In genomic region chr11:94768602-94769511, GRCh38 we compare ENCODE assay signal across 8 cellular contexts. TPM values are rescaled to one million over a fixed set of nuclear protein-coding genes. Genes with fewer than 3 reads are reported as not detected.
DNase-seq lines count a peak whose midpoint lies in the region; ATAC-seq and TF ChIP-seq lines count a peak whose summit lies in the region.

No MANE protein-coding gene starts in this region.

- peak; percentile 56 for DNase-seq in EH (ENCODE audit: low read depth)
- DNase-seq in H9: peak; percentile 39
- peak in 1 of 2 experiments; percentile 40 for DNase-seq in SJSA1 (ENCODE audit: low read depth in 1 of 2, low spot score in 2 of 2)
- no peak for DNase-seq in epithelial cell of proximal tubule (ENCODE audit: low read depth)
- DNase-seq in ureter (ENCODE audit: low spot score): peak; percentile 49
- no peak for DNase-seq in activated CD4-positive, alpha-beta T cell treated with anti-CD3 and anti-CD28 coated beads for 4 hours

- H2AFZ ChIP-seq in H9 (ENCODE audit: low read length): no peak overlapping the region

- peaks cover 6% of the 10 kb centered on the region; the same call in 1 of the 2 replicates for H3K79me2 ChIP-seq in H9 (ENCODE audit: insufficient read depth, low read length)

- peaks cover 3% of the 10 kb centered on the region for H3K79me1 ChIP-seq in H9 (ENCODE audit: insufficient read depth, low read depth, low read length, poor library complexity, severe bottlenecking)

- no peak overlapping the region for H3K4ac ChIP-seq in H9 (ENCODE audit: low read depth, low read length)

- H3K23me2 ChIP-seq in H9 (ENCODE audit: insufficient read length, low read depth, low read length, poor library complexity, severe bottlenecking): peaks cover 13% of the 10 kb centered on the region

- H2BK5ac ChIP-seq in H9 (ENCODE audit: insufficient read length, low read length): no peak overlapping the region

- no peak overlapping the region for H4K5ac ChIP-seq in H9 (ENCODE audit: insufficient read length, low read depth, low read length)

- peak overlapping the region; percentile 88 for H3K4me2 ChIP-seq in H9 (ENCODE audit: insufficient read depth, insufficient read length, low read length)

- WGBS in H9 (ENCODE audit: extremely low coverage, insufficient read length, low lambda C conversion rate): no CpG with 5 or more reads among the region's 87 CpGs

- peaks cover 35% of the 10 kb centered on the region; the same call in 1 of the 2 replicates for H3K27me3 ChIP-seq in H9 (ENCODE audit: insufficient read depth, low read length)
- no peaks in the 10 kb centered on the region for H3K27me3 ChIP-seq in SJSA1 (replicated peaks)
- H3K27me3 ChIP-seq in mononuclear cell (ENCODE audit: insufficient read depth, low read length): no peaks in the 10 kb centered on the region

- peak overlapping the region; percentile 84 to 89 for H3K4me3 Mint-ChIP-seq in H9

- H3K18ac ChIP-seq in H9 (ENCODE audit: insufficient read length, low read depth, low read length): no peak overlapping the region

- peaks cover 21% of the 10 kb centered on the region for H3K27me3 Mint-ChIP-seq in H9 (ENCODE audit: low read depth)

- H2BK120ac ChIP-seq in H9 (ENCODE audit: low read depth, low read length, poor library complexity, severe bottlenecking): no peak overlapping the region

- no peak overlapping the region for H2BK15ac ChIP-seq in H9 (ENCODE audit: low read depth, low read length)

- no peak overlapping the region for H2BK12ac ChIP-seq in H9 (ENCODE audit: insufficient read length, low read depth, low read length)

- peak overlapping the region; percentile 61 for H3K9ac ChIP-seq in H9 (ENCODE audit: extremely low read depth, insufficient read length, low read length)

- H3K9me3 ChIP-seq in H9 (ENCODE audit: control insufficient read depth, low read depth, low read length) (no peaks in the 10 kb centered on the region), SJSA1 (replicated peaks) (no peaks in the 10 kb centered on the region), mononuclear cell (ENCODE audit: low read depth, low read length) (no peaks in the 10 kb centered on the region)

- H4K91ac ChIP-seq in H9 (ENCODE audit: insufficient read length, low read depth, low read length): no peak overlapping the region

- H3K36me3 ChIP-seq in SJSA1: no peaks in the 10 kb centered on the region

- H4K20me1 ChIP-seq in H9 (ENCODE audit: control insufficient read depth, insufficient read depth, insufficient read length): no peaks in the 10 kb centered on the region

- peak overlapping the region; percentile 69 for H3K4me3 ChIP-seq in SJSA1
- peak overlapping the region; percentile 71 for H3K4me3 ChIP-seq in epithelial cell of proximal tubule (ENCODE audit: low read depth, low read length)
- H3K4me3 ChIP-seq in mononuclear cell (ENCODE audit: low read length): peak overlapping the region; percentile 50

- no peak overlapping the region for H2BK20ac ChIP-seq in H9 (ENCODE audit: low read depth, low read length, poor library complexity, severe bottlenecking)

- no peak overlapping the region for H3K56ac ChIP-seq in H9 (ENCODE audit: insufficient read length, low read depth, low read length)

- H2AK5ac ChIP-seq in H9 (ENCODE audit: insufficient read length, low read length): no peak overlapping the region

- H3K4me1 ChIP-seq in H9 (ENCODE audit: insufficient read depth, low read length) (peaks cover 3% of the 10 kb centered on the region; the same call in 1 of the 2 replicates), SJSA1 (replicated peaks) (peaks cover 8% of the 10 kb centered on the region), mononuclear cell (ENCODE audit: insufficient read depth, low read length) (peaks cover 18% of the 10 kb centered on the region)

- H3K27ac ChIP-seq in H9 (ENCODE audit: insufficient read length, low read depth, low read length) (no peak overlapping the region), SJSA1 (peak overlapping the region; percentile 34; the same call in 1 of the 2 replicates)

- peaks cover 0 to 4% of the 10 kb centered on the region in 2 experiments; a peak in 3 of 5 replicates for H3K9me3 Mint-ChIP-seq in H9

- peaks cover 0 to 6% (median 6%) of the 10 kb centered on the region in 3 experiments; a peak in 4 of 7 replicates for H3K36me3 Mint-ChIP-seq in H9 (ENCODE audit: insufficient read depth in 1 of 3, low read depth in 3 of 3)

- H3K23ac ChIP-seq in H9 (ENCODE audit: insufficient read length, low read depth, low read length): no peak overlapping the region

- peaks cover 38 to 39% of the 10 kb centered on the region in 2 experiments for H3K4me1 Mint-ChIP-seq in H9

- H4K8ac ChIP-seq in H9 (replicated peaks; ENCODE audit: insufficient read length, low read depth, low read length): no peak overlapping the region

- H3K27ac Mint-ChIP-seq in H9: no peak overlapping the region; a peak in 1 of 7 replicates

- H3T11ph ChIP-seq in H9 (ENCODE audit: low read length): no peak overlapping the region

- peak overlapping the region; percentile 81 for H3K14ac ChIP-seq in H9 (ENCODE audit: insufficient read depth, low read length)

- TF ChIP-seq CTCF in H9 (conservative IDR thresholded peaks at IDR 0.05): no peak
- TF ChIP-seq CTCF in epithelial cell of proximal tubule (conservative IDR thresholded peaks at IDR 0.05; ENCODE audit: low read depth, low read length): no peak

- ATAC-seq in HG03108 (IDR thresholded peaks at IDR 0.05; ENCODE audit: unreplicated experiment): no peak

RNA-seq across cellular contexts. Expression of gene AMOTL1, which starts 0.7 kb away (rescaled TPM):
- total RNA-seq in H9 (2021) (18.5 and 20.2 TPM in 2 replicates), epithelial cell of proximal tubule (26.0 and 31.8 TPM in 2 replicates), mononuclear cell (0.94 TPM), ureter (84.2 TPM)
- total RNA-seq in SJSA1 (2014; rRNA removed; shearing (Covaris generic)): 10.1 and 14.8 TPM in 2 replicates

Comparison
In these comparisons a context has a peak if more than half of its experiments do, and no peak if none do; other contexts are left out.
1. DNase-seq: peak in EH (single experiment), H9 (single experiment) and ureter (single experiment); none in epithelial cell of proximal tubule (single experiment) and activated CD4-positive, alpha-beta T cell treated with anti-CD3 and anti-CD28 coated beads for 4 hours (0 of 2).
2. Peak in every context shown above with its lines, with median percentiles within 50 percentile points of each other: H3K4me3 ChIP-seq.